8 cellular contexts compared by ENCODE assay signal in genomic region chr19:572140-572890, GRCh38.
A peak's percentile ranks its signal among the peaks of the same experiment; 100 is the strongest.
DNase-seq lines count a peak whose midpoint lies in the region; ATAC-seq and FAIRE-seq lines count a peak whose summit lies in the region.

BSG (plus strand) TSS chr19:572596; CDS start chr19:572635, 39 bp downstream.

- ATAC-seq in GM19025 (IDR thresholded peaks at IDR 0.05; ENCODE audit: low read depth, unreplicated experiment) (peak; percentile 69), HG03342 (IDR thresholded peaks at IDR 0.05; ENCODE audit: unreplicated experiment) (peak; percentile 74)
- ATAC-seq in central memory CD8-positive, alpha-beta T cell (replicated peaks; ENCODE audit: extremely low read depth, poor library complexity, severe bottlenecking) = peak; percentile 84

- H3K9me3 Mint-ChIP-seq in central memory CD8-positive, alpha-beta T cell = no peaks in the 10 kb centered on the region

- no peaks in the 10 kb centered on the region for H3K27me3 Mint-ChIP-seq in central memory CD8-positive, alpha-beta T cell

- FAIRE-seq in islet of Langerhans (lab: Jason Lieb, UNC) = peak; percentile 9

- peaks cover 41% of the 10 kb centered on the region for H3K4me1 Mint-ChIP-seq in central memory CD8-positive, alpha-beta T cell

- peak within 1 kb of the TSS; percentile 94 for H3K27ac Mint-ChIP-seq in central memory CD8-positive, alpha-beta T cell (ENCODE audit: low read depth)

- DNase-seq in AG08395 (ENCODE audit: low spot score) (peak; percentile 100), NCI-H446 (lab: John Stamatoyannopoulos, UW) (peak; percentile 94 to 99)
- DNase-seq in activated CD4-positive, CD25-positive, alpha-beta regulatory T cell treated with anti-CD3 and anti-CD28 coated beads, Interleukin-2, amount 50 U/mL, for 16 hours (ENCODE audit: low read depth, low spot score) = peak; percentile 96
- DNase-seq in central memory CD8-positive, alpha-beta T cell (ENCODE audit: low spot score in 2 of 2) = peak; percentile 94 to 98
- DNase-seq in stimulated activated CD4-positive, alpha-beta T cell treated with anti-CD3 and anti-CD28 coated beads, Interleukin-12 subunit alpha, Interleukin-12 subunit beta, amount 100 ng/mL, for 4 hours = peak; percentile 98

- peaks cover 24% of the 10 kb centered on the region for H3K36me3 Mint-ChIP-seq in central memory CD8-positive, alpha-beta T cell (ENCODE audit: insufficient read depth)

- peak within 1 kb of the TSS; percentile 80 for H3K4me3 Mint-ChIP-seq in central memory CD8-positive, alpha-beta T cell

Comparison
In these comparisons a context has a peak if more than half of its experiments do, and no peak if none do; other contexts are left out.
1. Peak in every context shown above with its lines: DNase-seq and ATAC-seq.